ENCODE assay signal across 19 cellular contexts in genomic region chr10:30728786-30729185, GRCh38.
DNase-seq lines count a peak whose midpoint lies in the region; ATAC-seq and TF ChIP-seq lines count a peak whose summit lies in the region.
"Had no signal": no experiment of that assay in that cellular context is flagged by ENCODE, and none has a peak within 500 bp of the region (broad histone marks: within the 10 kb centered on the region; RNA-seq: fewer than 3 reads in every experiment).

No MANE protein-coding gene starts in this region.

- peak overlapping the region; percentile 45; the same call in 1 of the 2 replicates for H2AK5ac ChIP-seq in IMR-90 (ENCODE audit: low read depth, low read length)

- POLR2A ChIA-PET in IMR-90 (lab: Charles Lee; ENCODE audit: unreplicated experiment): no interaction called here

- peak; percentile 88 for DNase-seq in Caki2 (ENCODE audit: low read depth)
- no peak for DNase-seq in IMR-90
- DNase-seq in epithelial cell of proximal tubule (ENCODE audit: low read depth): peak; percentile 43
- peak; percentile 74 for DNase-seq in kidney tubule cell (ENCODE audit: low spot score)
- DNase-seq in effector CD8-positive, alpha-beta T cell (lab: John Stamatoyannopoulos, UW): no peak
- no peak for DNase-seq in NCI-H1105 treated with DMSO at 0.1 percent for 48 hours (lab: John Stamatoyannopoulos, UW)
- DNase-seq in stimulated activated CD4-positive, alpha-beta T cell treated with anti-CD3 and anti-CD28 coated beads, Interleukin-12 subunit alpha, Interleukin-12 subunit beta, amount 100 ng/mL, for 4 hours: no peak
- DNase-seq: CD4-positive, CD25-positive, alpha-beta regulatory T cell; CD8-positive, alpha-beta T cell; DMS 273 treated with DMSO at 0.1 percent for 48 hours; DND-41; H9 had no signal

- no peak overlapping the region for H3K4me2 ChIP-seq in IMR-90 (ENCODE audit: low read depth, low read length)
- H3K4me2 ChIP-seq: BLaER1, GM23338 had no signal

- H2AK9ac ChIP-seq in IMR-90 (replicated peaks; ENCODE audit: low read depth, low read length, poor library complexity): no peak overlapping the region

- no peaks in the 10 kb centered on the region for H3K79me1 ChIP-seq in IMR-90 (ENCODE audit: low read depth in 1 of 2, low read length in 2 of 2)

- H2AFZ ChIP-seq in IMR-90 (replicated peaks; ENCODE audit: low read length, poor library complexity): no peak overlapping the region
- H2AFZ ChIP-seq: GM23338 had no signal

- H3K14ac ChIP-seq in IMR-90 (replicated peaks; ENCODE audit: low read depth, low read length): no peak overlapping the region

- no peak for TF ChIP-seq POLR2A in IMR-90 (IDR thresholded peaks at IDR 0.05; ENCODE audit: low read depth, low read length)

- H3K27me3 ChIP-seq in IMR-90 (ENCODE audit: control insufficient read depth, insufficient read depth, low read length): no peaks in the 10 kb centered on the region
- H3K27me3 ChIP-seq: BLaER1 had no signal

- no peak overlapping the region for H4K8ac ChIP-seq in IMR-90 (ENCODE audit: low read depth in 2 of 2, low read length in 2 of 2)

- H4K91ac ChIP-seq in IMR-90 (ENCODE audit: insufficient read depth, low read depth, low read length): no peak overlapping the region

- in situ Hi-C loops in Caki2 (cut with HindIII; ENCODE audit: low pct_unique_long_range_greater_than_20kb, low sequenced_read_pairs): no loop called here
- in situ Hi-C loops in IMR-90 (cut with MboI; ENCODE audit: low sequenced_read_pairs): no loop called here

- no peak for TF ChIP-seq RAD21 in IMR-90 (IDR thresholded peaks at IDR 0.05; ENCODE audit: low read length)

- H3K4me3 ChIP-seq in IMR-90 (ENCODE audit: insufficient read depth, low read depth, low read length) (no peak overlapping the region), epithelial cell of proximal tubule (ENCODE audit: low read depth, low read length) (no peak overlapping the region)
- H3K4me3 ChIP-seq: BLaER1, GM23338 had no signal

- ATAC-seq in IMR-90 (ENCODE audit: low read depth) (no peak), GM21723 (IDR thresholded peaks at IDR 0.05; ENCODE audit: unreplicated experiment) (no peak)
- ATAC-seq: CD8-positive, alpha-beta T cell; GM23338; HCT116 had no signal

- H2BK15ac ChIP-seq in IMR-90 (ENCODE audit: low read depth, low read length): no peak overlapping the region; the same call in 2 of the 3 replicates

- no peak overlapping the region for H2BK120ac ChIP-seq in IMR-90 (ENCODE audit: low read depth, low read length)

- H3K18ac ChIP-seq in IMR-90 (ENCODE audit: low read depth, low read length): no peak overlapping the region

- TF ChIP-seq CTCF in IMR-90 (conservative IDR thresholded peaks at IDR 0.05; ENCODE audit: low read depth, low read length) (no peak), epithelial cell of proximal tubule (conservative IDR thresholded peaks at IDR 0.05; ENCODE audit: low read depth, low read length) (no peak)

- H2BK5ac ChIP-seq in IMR-90 (ENCODE audit: low read depth, low read length, poor library complexity, severe bottlenecking): no peak overlapping the region

- H3K9me3 ChIP-seq in IMR-90 (ENCODE audit: control insufficient read depth, insufficient read depth, low read length): peaks cover 7% of the 10 kb centered on the region; the same call in 1 of the 2 replicates
- H3K9me3 ChIP-seq: BLaER1, Caco-2 had no signal

- H4K5ac ChIP-seq in IMR-90 (ENCODE audit: low read depth, low read length): no peak overlapping the region

- no peak overlapping the region for H3K9ac ChIP-seq in IMR-90 (ENCODE audit: low read depth, low read length)
- H3K9ac ChIP-seq: BLaER1 had no signal

- CTCF ChIA-PET in IMR-90 (lab: Yijun Ruan, JAX): no interaction called here

- no peak overlapping the region for H3K4ac ChIP-seq in IMR-90 (ENCODE audit: low read depth, low read length)

- BruUV-seq in IMR-90 (replicated peaks; lab: Mats Ljungman, UMichigan): no TSS peak

- 60% methylated on average over 1 of the region's 4 CpGs; no CpG with 5 or more reads in 1 of the 2 experiments for WGBS in IMR-90 (ENCODE audit: extremely low coverage in 2 of 2, insufficient read length in 1 of 2), 2 experiments

- no peak overlapping the region for H3K27ac ChIP-seq in IMR-90 (ENCODE audit: insufficient read depth, low read length)
- H3K27ac ChIP-seq: 22Rv1, BLaER1, C4-2B had no signal

- peaks cover 2% of the 10 kb centered on the region; the same call in 1 of the 2 replicates for H3K4me1 ChIP-seq in IMR-90 (ENCODE audit: control insufficient read depth, insufficient read depth, low read length)
- H3K4me1 ChIP-seq: Caco-2 had no signal

- intact Hi-C loops in IMR-90 (cut with micrococcal nuclease): loop anchor here (5.0 to 10.0 kb wide), 2 partner anchors 1079 to 1276 kb away; no protein-coding TSS in a partner anchor

- no peaks in the 10 kb centered on the region for H3K9me1 ChIP-seq in IMR-90 (ENCODE audit: insufficient read depth, low read length)

- no peaks in the 10 kb centered on the region for H3K36me3 ChIP-seq in IMR-90 (ENCODE audit: control insufficient read depth, insufficient read depth, low read length)
- H3K36me3 ChIP-seq: BLaER1 had no signal

- H3K56ac ChIP-seq in IMR-90 (ENCODE audit: extremely low read depth, insufficient read depth, low read length): no peak overlapping the region

- H4K20me1 ChIP-seq in IMR-90 (ENCODE audit: insufficient read depth, low read length): no peaks in the 10 kb centered on the region
- H4K20me1 ChIP-seq: BLaER1 had no signal

- dilution Hi-C loops in IMR-90 (cut with HindIII; ENCODE audit: low sequenced_read_pairs, unreplicated experiment): no loop called here

- H2BK20ac ChIP-seq in IMR-90 (ENCODE audit: low read depth, low read length): no peak overlapping the region

- no peak overlapping the region for H3K23ac ChIP-seq in IMR-90 (ENCODE audit: low read depth, low read length)

TF ChIP-seq in IMR-90, 13 proteins besides CTCF, POLR2A, EP300 and RAD21:
- no peak for TF ChIP-seq CEBPB (IDR thresholded peaks at IDR 0.05; ENCODE audit: low read depth, low read length)
- TF ChIP-seq MAZ (IDR thresholded peaks at IDR 0.05; ENCODE audit: borderline replicate concordance, low read depth, low read length): no peak
- TF ChIP-seq CHD1 (IDR thresholded peaks at IDR 0.05; ENCODE audit: low read depth, low read length): no peak
- no peak for TF ChIP-seq ELK1 (IDR thresholded peaks at IDR 0.05; ENCODE audit: borderline replicate concordance, low read depth, low read length)
- TF ChIP-seq SMC3 (IDR thresholded peaks at IDR 0.05; ENCODE audit: low read depth, low read length): no peak
- TF ChIP-seq RFX5 (IDR thresholded peaks at IDR 0.05; ENCODE audit: low read depth, low read length): no peak

Comparison
In these comparisons a context has a peak if more than half of its experiments do, and no peak if none do; other contexts are left out.
1. DNase-seq: peak in Caki2 (single experiment), epithelial cell of proximal tubule (single experiment) and kidney tubule cell (single experiment); none in IMR-90 (single experiment), effector CD8-positive, alpha-beta T cell (single experiment), NCI-H1105 treated with DMSO at 0.1 percent for 48 hours (single experiment) and stimulated activated CD4-positive, alpha-beta T cell treated with anti-CD3 and anti-CD28 coated beads, Interleukin-12 subunit alpha, Interleukin-12 subunit beta, amount 100 ng/mL, for 4 hours (single experiment).